ENCODE assay signal across 18 cellular contexts in the genomic region with DNA sequence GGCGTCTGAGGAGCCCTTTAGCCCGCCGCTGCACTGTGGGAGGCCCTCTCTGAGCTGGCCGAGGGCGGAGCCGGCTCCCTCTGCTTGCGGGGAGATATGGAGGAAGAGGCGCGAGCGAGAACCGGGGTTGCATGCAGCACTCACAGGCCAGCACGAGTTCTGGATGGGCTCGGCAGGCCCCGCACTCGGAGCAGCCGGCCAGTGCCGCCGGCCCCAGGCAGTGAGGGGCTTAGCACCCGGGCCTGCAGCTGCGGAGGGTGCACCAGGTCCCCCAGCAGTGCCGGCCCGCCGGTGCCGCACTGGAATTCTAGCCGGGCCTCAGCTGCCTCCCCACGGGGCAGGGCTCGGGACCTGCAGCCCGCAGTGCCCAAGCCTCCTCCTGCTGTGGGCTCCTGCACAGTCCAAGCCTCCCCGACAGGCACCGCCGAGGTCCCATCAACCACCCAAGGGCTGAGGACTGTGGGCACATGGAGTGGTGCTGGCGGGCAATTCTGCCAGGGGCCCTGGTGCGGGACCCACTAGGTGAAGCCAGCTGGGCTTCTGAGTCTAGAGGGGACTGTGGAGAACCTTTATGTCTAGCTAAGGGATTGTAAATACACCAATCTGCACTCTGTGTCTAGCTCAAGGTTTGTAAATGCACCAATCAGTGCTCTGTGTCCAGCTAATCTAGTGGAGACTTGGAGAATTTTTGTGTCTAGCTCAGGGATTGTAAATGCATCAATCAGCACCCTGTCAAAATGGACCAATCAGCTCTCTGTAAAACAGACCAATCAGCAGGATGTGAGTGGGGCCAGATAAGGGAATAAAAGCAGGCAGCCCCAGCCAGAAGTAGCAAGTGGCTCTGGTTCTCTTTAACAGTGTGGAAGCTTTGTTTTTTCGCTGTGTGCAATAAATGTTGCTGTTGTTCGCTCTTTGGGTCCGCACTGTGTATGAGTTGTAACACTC.
"Had no signal": no experiment of that assay in that cellular context is flagged by ENCODE, and none has a peak within 500 bp of the region (broad histone marks: within the 10 kb centered on the region; RNA-seq: fewer than 3 reads in every experiment).

No MANE protein-coding gene starts in this region.

- DNase-seq: cortex of kidney; dorsolateral prefrontal cortex; effector CD8-positive, alpha-beta T cell; foreskin melanocyte; head of caudate nucleus; left colon; mucosa of descending colon; natural killer cell; psoas muscle; stimulated activated CD4-positive, alpha-beta T cell treated with anti-CD3 and anti-CD28 coated beads, Interleukin-2, amount 100 ng/mL, for 24 hours; stimulated activated CD4-positive, alpha-beta T cell treated with anti-CD3 and anti-CD28 coated beads, Interleukin-4, amount 100 ng/mL, for 4 hours; stimulated activated naive B cell treated with anti-CD40 and anti-IgM and Interleukin-4, amounts not matched to agents 10 μg/mL and 1 μg/mL and 100 μg/mL, for 72 hours; stomach; substantia nigra had no signal

- H3K4me1 ChIP-seq: parathyroid adenoma had no signal

- H3K4me2 ChIP-seq: hepatocyte, neural progenitor cell had no signal

- H3K9me3 Mint-ChIP-seq: natural killer cell, neural progenitor cell had no signal

- H3K27ac Mint-ChIP-seq: natural killer cell; stimulated activated naive B cell treated with anti-CD40 and anti-IgM and Interleukin-4, amounts not matched to agents 10 μg/mL and 1 μg/mL and 100 μg/mL, for 72 hours had no signal

- H3K9me3 ChIP-seq: mucosa of descending colon, psoas muscle, stomach had no signal

- H3K79me2 ChIP-seq: hepatocyte, parathyroid adenoma had no signal

- H3K27me3 ChIP-seq: hepatocyte, neural progenitor cell, stomach had no signal

- H3K4me3 ChIP-seq: dorsolateral prefrontal cortex, hepatocyte, mucosa of descending colon, neural progenitor cell, psoas muscle, stomach had no signal

- H3K4me3 Mint-ChIP-seq: natural killer cell; neural progenitor cell; stimulated activated naive B cell treated with anti-CD40 and anti-IgM and Interleukin-4, amounts not matched to agents 10 μg/mL and 1 μg/mL and 100 μg/mL, for 72 hours had no signal

- H3K27ac ChIP-seq: dorsolateral prefrontal cortex, hepatocyte, neural progenitor cell, parathyroid adenoma, psoas muscle, stomach had no signal

- H2AFZ ChIP-seq: hepatocyte, neural progenitor cell, parathyroid adenoma had no signal

- H3K36me3 Mint-ChIP-seq: neural progenitor cell had no signal

- H3K9ac ChIP-seq: neural progenitor cell, parathyroid adenoma had no signal

- H3K27me3 Mint-ChIP-seq: stimulated activated naive B cell treated with anti-CD40 and anti-IgM and Interleukin-4, amounts not matched to agents 10 μg/mL and 1 μg/mL and 100 μg/mL, for 72 hours had no signal

- H3K36me3 ChIP-seq: neural progenitor cell, stomach had no signal

- ATAC-seq: left colon; mucosa of descending colon; natural killer cell; sciatic nerve; stimulated activated naive B cell treated with anti-CD40 and anti-IgM and Interleukin-4, amounts not matched to agents 10 μg/mL and 1 μg/mL and 100 μg/mL, for 72 hours had no signal
